In genomic region chr10:85047170-85047834, GRCh38 we compare ENCODE assay signal across 18 cellular contexts.
A peak's percentile ranks its signal among the peaks of the same experiment; 100 is the strongest.
DNase-seq lines count a peak whose midpoint lies in the region; ATAC-seq and TF ChIP-seq lines count a peak whose summit lies in the region.
"Had no signal": no experiment of that assay in that cellular context is flagged by ENCODE, and none has a peak within 500 bp of the region (broad histone marks: within the 10 kb centered on the region; RNA-seq: fewer than 3 reads in every experiment).

No MANE protein-coding gene starts in this region.

- H3K9me3 ChIP-seq in MM.1S (replicated peaks; ENCODE audit: insufficient read depth, low read length): no peaks in the 10 kb centered on the region
- H3K9me3 ChIP-seq: BE2C, Caco-2, HAP-1 had no signal

- H2AFZ ChIP-seq in MM.1S (ENCODE audit: low read length): no peak overlapping the region
- H2AFZ ChIP-seq: GM23248 had no signal

- H3K27ac ChIP-seq in MM.1S (ENCODE audit: low read length) (no peak overlapping the region), substantia nigra (ENCODE audit: low read depth, low read length, poor library complexity, severe bottlenecking) (no peak overlapping the region)
- H3K27ac ChIP-seq: C4-2B, GM23248 had no signal

- H3K27me3 ChIP-seq in MM.1S (replicated peaks; ENCODE audit: insufficient read depth, low read length): no peaks in the 10 kb centered on the region
- H3K27me3 ChIP-seq: BE2C had no signal

- H3K9ac ChIP-seq in MM.1S (ENCODE audit: low read length): no peak overlapping the region
- H3K9ac ChIP-seq: GM23248 had no signal

- H3K4me3 ChIP-seq in MM.1S (ENCODE audit: low read length): no peak overlapping the region
- H3K4me3 ChIP-seq: GM23248, HAP-1, K562 had no signal

- DNase-seq in MM.1S: peak; percentile 8
- peak; percentile 18 for DNase-seq in renal cortical epithelial cell (ENCODE audit: low read depth)
- DNase-seq in substantia nigra (lab: John Stamatoyannopoulos, UW): no peak
- no peak for DNase-seq in stimulated activated naive CD4-positive, alpha-beta T cell (lab: John Stamatoyannopoulos, UW)
- DNase-seq: ACHN; BE2C; Caco-2; CD4-positive, alpha-beta T cell; DMS79; GDM1; GM23248; IMR-90 had no signal

- H4K20me1 ChIP-seq in MM.1S (ENCODE audit: insufficient read depth, low read length): no peaks in the 10 kb centered on the region

- no peaks in the 10 kb centered on the region for H3K36me3 ChIP-seq in MM.1S (replicated peaks; ENCODE audit: insufficient read depth, low read length)
- H3K36me3 ChIP-seq: BE2C, HAP-1 had no signal

- H3K4me2 ChIP-seq in MM.1S (ENCODE audit: low read depth, low read length): no peak overlapping the region; the same call in 1 of the 2 replicates

- H3F3A ChIP-seq in MM.1S (ENCODE audit: insufficient read depth, low read length): no peaks in the 10 kb centered on the region

- no peaks in the 10 kb centered on the region for H3K79me2 ChIP-seq in MM.1S (ENCODE audit: low read length)

- ATAC-seq in GM18502 (IDR thresholded peaks at IDR 0.05; ENCODE audit: poor library complexity, unreplicated experiment) (peak; percentile 53), GM18858 (IDR thresholded peaks at IDR 0.05; ENCODE audit: unreplicated experiment) (peak; percentile 56), HG02610 (IDR thresholded peaks at IDR 0.05; ENCODE audit: unreplicated experiment) (no peak)
- ATAC-seq: K562 had no signal

- no peak for TF ChIP-seq CTCF in MM.1S (IDR thresholded peaks at IDR 0.05; ENCODE audit: low read length)

- H3K4me1 ChIP-seq in MM.1S (ENCODE audit: low read length): peaks cover 5% of the 10 kb centered on the region; the same call in 1 of the 2 replicates
- H3K4me1 ChIP-seq: BE2C, Caco-2, HAP-1 had no signal

- H3K9me2 ChIP-seq in MM.1S (replicated peaks; ENCODE audit: insufficient read depth, low read length): no peaks in the 10 kb centered on the region

Comparison
In these comparisons a context has a peak if more than half of its experiments do, and no peak if none do; other contexts are left out.
1. DNase-seq: peak in MM.1S (single experiment) and renal cortical epithelial cell (single experiment); none in substantia nigra (0 of 49) and stimulated activated naive CD4-positive, alpha-beta T cell (0 of 6).